In genomic region chr2:113277474-113278072, GRCh38 we compare ENCODE assay signal across 1 cellular context.
TF ChIP-seq lines count a peak whose summit lies in the region.

No MANE protein-coding gene starts in this region.

TF ChIP-seq in HepG2, 621 proteins besides CTCF, POLR2A, EP300 and RAD21 (continued from another document):
- TF ChIP-seq HNRNPH1 (optimal IDR thresholded peaks at IDR 0.05; ENCODE audit: low read depth, low read length) (no peak), GATAD2A (CRISPR knock-in tag; IDR thresholded peaks at IDR 0.05) (no peak), HOXA3 (CRISPR knock-in tag; IDR thresholded peaks at IDR 0.05) (no peak), TCF7 (IDR thresholded peaks at IDR 0.05; ENCODE audit: low read depth) (no peak), PLRG1 (conservative IDR thresholded peaks at IDR 0.05) (no peak), RCOR2 (CRISPR knock-in tag; IDR thresholded peaks at IDR 0.05) (no peak), RORA (CRISPR knock-in tag; IDR thresholded peaks at IDR 0.05) (no peak), ZIK1 (CRISPR knock-in tag; IDR thresholded peaks at IDR 0.05; ENCODE audit: borderline replicate concordance, low read depth) (no peak), ELF4 (CRISPR knock-in tag; IDR thresholded peaks at IDR 0.05; ENCODE audit: borderline replicate concordance) (no peak), KAT8 (CRISPR knock-in tag; IDR thresholded peaks at IDR 0.05) (no peak), ZNF670 (CRISPR knock-in tag; IDR thresholded peaks at IDR 0.05; ENCODE audit: borderline replicate concordance) (no peak), ZNF441 (CRISPR knock-in tag; IDR thresholded peaks at IDR 0.05; ENCODE audit: borderline replicate concordance) (no peak), ZNF136 (CRISPR knock-in tag; IDR thresholded peaks at IDR 0.05; ENCODE audit: low read depth) (no peak), RXRB (CRISPR knock-in tag; IDR thresholded peaks at IDR 0.05; ENCODE audit: borderline replicate concordance) (no peak)
TF ChIP-seq in HepG2: peak in this region for 0.
